16 cellular contexts compared by ENCODE assay signal in genomic region chrX:39165185-39165584, GRCh38.
DNase-seq lines count a peak whose midpoint lies in the region; ATAC-seq and TF ChIP-seq lines count a peak whose summit lies in the region.
"Had no signal": no experiment of that assay in that cellular context is flagged by ENCODE, and none has a peak within 500 bp of the region (broad histone marks: within the 10 kb centered on the region; RNA-seq: fewer than 3 reads in every experiment).

No MANE protein-coding gene starts in this region.

- no peak for TF ChIP-seq POLR2A in heart left ventricle (IDR thresholded peaks at IDR 0.05)

- no peaks in the 10 kb centered on the region for H3K36me3 Mint-ChIP-seq in activated T-cell treated with anti-CD3 and anti-CD28 coated beads, Interleukin-2, amount 50 U/mL, for 24 hours (ENCODE audit: low read depth)
- H3K36me3 Mint-ChIP-seq: CD8-positive, alpha-beta T cell had no signal

- TF ChIP-seq CTCF in heart left ventricle (IDR thresholded peaks at IDR 0.05) (no peak), heart right ventricle (IDR thresholded peaks at IDR 0.05) (no peak), psoas muscle (IDR thresholded peaks at IDR 0.05) (no peak)

- H3K27ac ChIP-seq in heart left ventricle (no peak overlapping the region), heart right ventricle (no peak overlapping the region), psoas muscle (no peak overlapping the region)
- H3K27ac ChIP-seq: A549, HL-60 had no signal

- H3K4me1 Mint-ChIP-seq in activated T-cell treated with anti-CD3 and anti-CD28 coated beads, Interleukin-2, amount 50 U/mL, for 24 hours (ENCODE audit: low read depth) = peaks cover 38% of the 10 kb centered on the region

- peaks cover 61% of the 10 kb centered on the region for H3K27me3 Mint-ChIP-seq in activated T-cell treated with anti-CD3 and anti-CD28 coated beads, Interleukin-2, amount 50 U/mL, for 24 hours

- H3K4me1 ChIP-seq in heart left ventricle (peaks cover 0 to 7% (median 0%) of the 10 kb centered on the region in 12 donors), heart right ventricle (peaks cover 0 to 13% (median 0%) of the 10 kb centered on the region in 9 donors), psoas muscle (no peaks in the 10 kb centered on the region)
- H3K4me1 ChIP-seq: A549, Caco-2 had no signal

- intact Hi-C loops in heart left ventricle (cut with DNase I) (no loop called here), cardiac septum (cut with DNase I) (no loop called here), heart right ventricle (cut with DNase I) (loop anchor here in 1 of 10 donors (10.0 kb wide), 1 partner anchor 80 kb away; no protein-coding TSS in a partner anchor), psoas muscle (cut with DNase I) (no loop called here)

- DNase-seq in heart left ventricle (no peak), cardiac septum (ENCODE audit: low spot score) (no peak), heart right ventricle (no peak), psoas muscle (no peak), NCI-H1417 (lab: John Stamatoyannopoulos, UW) (no peak)
- DNase-seq in activated T-cell treated with anti-CD3 and anti-CD28 coated beads, Interleukin-2, amount 50 U/mL, for 24 hours = no peak
- DNase-seq: BE2C; Caco-2; CD8-positive, alpha-beta T cell; DND-41; GDM1; HCEC 1CT; HFFc6 had no signal

- H3K4me3 ChIP-seq in heart left ventricle = no peak overlapping the region
- no peak overlapping the region for H3K4me3 ChIP-seq in heart right ventricle
- no peak overlapping the region for H3K4me3 ChIP-seq in psoas muscle
- H3K4me3 ChIP-seq: A549 had no signal

- H3K4me3 Mint-ChIP-seq in activated T-cell treated with anti-CD3 and anti-CD28 coated beads, Interleukin-2, amount 50 U/mL, for 24 hours = no peak overlapping the region
- H3K4me3 Mint-ChIP-seq: CD14-positive monocyte; CD8-positive, alpha-beta T cell; HFFc6 had no signal

- H3K27me3 ChIP-seq in heart left ventricle (peaks cover 0 to 33% (median 0%) of the 10 kb centered on the region in 9 donors), heart right ventricle (peaks cover 0 to 62% (median 0%) of the 10 kb centered on the region in 7 donors), psoas muscle (ENCODE audit: insufficient read depth in 3 of 3, low read length in 2 of 3) (peaks cover 0 to 29% (median 0%) of the 10 kb centered on the region in 3 donors)
- H3K27me3 ChIP-seq: BE2C had no signal

- 31 to 67% (median 44%) methylated on average over 1 of the region's 1 CpG for WGBS in heart left ventricle, 4 donors
- WGBS in heart right ventricle, 2 donors = 18 to 48% methylated on average over 1 of the region's 1 CpG
- 20 to 43% (median 39%) methylated on average over 1 of the region's 1 CpG for WGBS in psoas muscle, 3 donors

- no peak overlapping the region for H3K27ac Mint-ChIP-seq in activated T-cell treated with anti-CD3 and anti-CD28 coated beads, Interleukin-2, amount 50 U/mL, for 24 hours
- H3K27ac Mint-ChIP-seq: CD14-positive monocyte; CD8-positive, alpha-beta T cell; HFFc6 had no signal

- no peaks in the 10 kb centered on the region for H3K9me3 Mint-ChIP-seq in activated T-cell treated with anti-CD3 and anti-CD28 coated beads, Interleukin-2, amount 50 U/mL, for 24 hours
- H3K9me3 Mint-ChIP-seq: CD14-positive monocyte; CD8-positive, alpha-beta T cell; HFFc6 had no signal

- H3K36me3 ChIP-seq in heart left ventricle = no peaks in the 10 kb centered on the region
- no peaks in the 10 kb centered on the region for H3K36me3 ChIP-seq in heart right ventricle
- no peaks in the 10 kb centered on the region for H3K36me3 ChIP-seq in psoas muscle (ENCODE audit: insufficient read depth in 1 of 2, low read depth in 1 of 2)
- H3K36me3 ChIP-seq: BE2C had no signal

- H3K9me3 ChIP-seq in heart left ventricle (no peaks in the 10 kb centered on the region), heart right ventricle (no peaks in the 10 kb centered on the region), psoas muscle (no peaks in the 10 kb centered on the region)
- H3K9me3 ChIP-seq: A549, BE2C, Caco-2 had no signal

- ATAC-seq in heart left ventricle (peak in 3 of 4 donors; percentile 70 to 83 (median 80)), heart right ventricle (peak in 6 of 8 donors; percentile 35 to 81 (median 61)), psoas muscle (peak; percentile 85 to 94 (median 92))
- ATAC-seq: A549; CD8-positive, alpha-beta T cell had no signal
